Comparison of ENCODE assay signal across 8 cellular contexts in genomic region chr4:51895816-51896408, GRCh38. TPM values are rescaled to one million over a fixed set of nuclear protein-coding genes. Genes with fewer than 3 reads are reported as not detected.
DNase-seq lines count a peak whose midpoint lies in the region; ATAC-seq and TF ChIP-seq lines count a peak whose summit lies in the region.

No MANE protein-coding gene starts in this region.

- CTCF ChIA-PET in SK-N-SH (lab: Yijun Ruan, JAX): interaction anchor here (0.7 to 3.5 kb wide), 16 partner anchors 9 to 141 kb away, joined by 3 to 23 read pairs (median 7); no protein-coding TSS in a partner anchor

- peak; percentile 65 for TF ChIP-seq RAD21 in SK-N-SH (IDR thresholded peaks at IDR 0.05; ENCODE audit: low read length)

- H3K9me3 ChIP-seq in HAP-1 (no peaks in the 10 kb centered on the region), SK-N-SH (no peaks in the 10 kb centered on the region), right atrium auricular region (no peaks in the 10 kb centered on the region)

- no peak overlapping the region for H2AFZ ChIP-seq in SK-N-SH (ENCODE audit: low read depth)

- no peak for TF ChIP-seq EP300 in SK-N-SH (IDR thresholded peaks at IDR 0.05; ENCODE audit: borderline replicate concordance in 1 of 2, low read depth in 1 of 2, low read length in 1 of 2)

- H3K27ac ChIP-seq in SK-N-SH (ENCODE audit: low read depth in 2 of 2, low read length in 1 of 2) (peak overlapping the region in 1 of 2 experiments; percentile 71; a peak in 2 of 4 replicates), right atrium auricular region (peak overlapping the region in 1 of 2 donors; percentile 12)

- H3K36me3 ChIP-seq in HAP-1 (replicated peaks) (peaks cover 27% of the 10 kb centered on the region), SK-N-SH (replicated peaks in 1 of 2; ENCODE audit: control insufficient read depth in 1 of 2, insufficient read depth in 2 of 2, low read length in 1 of 2) (peaks cover 47 to 54% of the 10 kb centered on the region in 2 experiments), right atrium auricular region (peaks cover 25% of the 10 kb centered on the region)

- POLR2A ChIA-PET in SK-N-SH (lab: Yijun Ruan, JAX): no interaction called here

- H3K4me1 ChIP-seq in HAP-1 (peaks cover 2% of the 10 kb centered on the region), SK-N-SH (ENCODE audit: control insufficient read depth in 1 of 2, insufficient read depth in 2 of 2, low read depth in 1 of 2, low read length in 1 of 2) (peaks cover 0 to 5% of the 10 kb centered on the region in 2 experiments; a peak in 2 of 4 replicates), right atrium auricular region (no peaks in the 10 kb centered on the region)

- intact Hi-C loops in sciatic nerve (cut with DNase I): no loop called here

- no peaks in the 10 kb centered on the region for H3K9me2 ChIP-seq in SK-N-SH

- 18% methylated on average over 2 of the region's 2 CpGs for WGBS in SK-N-SH (ENCODE audit: low lambda C conversion rate)

- H3K79me2 ChIP-seq in SK-N-SH (ENCODE audit: insufficient read depth): no peaks in the 10 kb centered on the region

- peaks cover 14% of the 10 kb centered on the region for H3F3A ChIP-seq in SK-N-SH (replicated peaks; ENCODE audit: insufficient read depth)

- in situ Hi-C loops in HAP-1 (cut with MboI; ENCODE audit: low sequenced_read_pairs): no loop called here

- no peak overlapping the region for H3K4me3 ChIP-seq in GM12865 (ENCODE audit: low read depth, low read length)
- no peak overlapping the region for H3K4me3 ChIP-seq in HAP-1
- H3K4me3 ChIP-seq in SK-N-SH (ENCODE audit: low read depth in 2 of 2, low read length in 1 of 2): no peak overlapping the region
- no peak overlapping the region for H3K4me3 ChIP-seq in right atrium auricular region

- TF ChIP-seq CTCF in GM12865 (IDR thresholded peaks at IDR 0.05; ENCODE audit: insufficient read depth, low read depth, low read length, missing control alignments): peak; percentile 87
- TF ChIP-seq CTCF in LNCAP (IDR thresholded peaks at IDR 0.05): peak; percentile 87
- TF ChIP-seq CTCF in SK-N-SH (IDR thresholded peaks at IDR 0.05): peak; percentile 90
- peak; percentile 61 to 85 for TF ChIP-seq CTCF in right atrium auricular region (IDR thresholded peaks at IDR 0.05)

- peak; percentile 95 for ATAC-seq in sciatic nerve

- H3K4me2 ChIP-seq in SK-N-SH: no peak overlapping the region

- H3K27me3 ChIP-seq in HAP-1 (ENCODE audit: low read depth) (no peaks in the 10 kb centered on the region), SK-N-SH (ENCODE audit: insufficient read depth) (no peaks in the 10 kb centered on the region), right atrium auricular region (no peaks in the 10 kb centered on the region)

- DNase-seq in GM12865 (ENCODE audit: low read depth) (peak; percentile 85), HAP-1 (ENCODE audit: low spot score in 2 of 2) (peak; percentile 66 to 71), SK-N-SH (peak; percentile 64), right atrium auricular region (ENCODE audit: low spot score) (peak; percentile 66), sciatic nerve (ENCODE audit: low spot score) (peak; percentile 66)
- peak; percentile 6 for DNase-seq in activated naive CD8-positive, alpha-beta T cell treated with anti-CD3 and anti-CD28 coated beads, Interleukin-2, amount 50 U/mL, for 16 hours (ENCODE audit: low read depth, low spot score)
- DNase-seq in effector CD8-positive, alpha-beta T cell (lab: John Stamatoyannopoulos, UW): no peak

- no peaks in the 10 kb centered on the region for H4K20me1 ChIP-seq in SK-N-SH (ENCODE audit: insufficient read depth)

- H3K9ac ChIP-seq in SK-N-SH: no peak overlapping the region

TF ChIP-seq in SK-N-SH, 30 proteins besides CTCF, POLR2A, EP300 and RAD21:
- TF ChIP-seq FOSL2 (IDR thresholded peaks at IDR 0.05; ENCODE audit: borderline replicate concordance, low read depth) (peak; percentile 49; the same call in 1 of the 2 replicates), FOXJ3 (CRISPR knock-in tag; IDR thresholded peaks at IDR 0.05) (no peak), NFIC (IDR thresholded peaks at IDR 0.05; ENCODE audit: borderline replicate concordance) (no peak), REST (IDR thresholded peaks at IDR 0.05; ENCODE audit: low read depth, low read length) (no peak), SMC3 (IDR thresholded peaks at IDR 0.05; ENCODE audit: low read depth, low read length) (peak; percentile 64)

RNA-seq across cellular contexts. Expression of gene DCUN1D4, which starts 53.0 kb away (rescaled TPM):
- 42.9 and 52.8 TPM in 2 replicates for polyA plus RNA-seq in SK-N-SH (2012; rRNA removed)
- 29.1 and 30.1 TPM in 2 replicates for polyA plus RNA-seq in SK-N-SH (2012; cell fraction: cytosol; rRNA removed)
- 237 and 252 TPM in 2 replicates for polyA plus RNA-seq in SK-N-SH (2012; cell fraction: nucleus; rRNA removed)
- total RNA-seq in right atrium auricular region: 10 to 100 TPM; 22.6 to 26.1 TPM
- total RNA-seq in sciatic nerve: 88.8 TPM
